In genomic region chr12:120886194-120887018, GRCh38 we compare ENCODE assay signal across 12 cellular contexts. TPM values are rescaled to one million over a fixed set of nuclear protein-coding genes. Genes with fewer than 3 reads are reported as not detected.
DNase-seq lines count a peak whose midpoint lies in the region; ATAC-seq lines count a peak whose summit lies in the region.
"Had no signal": no experiment of that assay in that cellular context is flagged by ENCODE, and none has a peak within 500 bp of the region (broad histone marks: within the 10 kb centered on the region; RNA-seq: fewer than 3 reads in every experiment).

No MANE protein-coding gene starts in this region.

- peaks cover 42% of the 10 kb centered on the region for H3K4me1 ChIP-seq in CD8-positive, alpha-beta memory T cell (ENCODE audit: insufficient read depth, low read length)

- H3K36me3 ChIP-seq in CD8-positive, alpha-beta memory T cell (ENCODE audit: insufficient read depth, low read length), result no peaks in the 10 kb centered on the region
- H3K36me3 ChIP-seq: MG63 had no signal

- no peak overlapping the region for H3K4me3 ChIP-seq in CD8-positive, alpha-beta memory T cell (ENCODE audit: low read length)
- H3K4me3 ChIP-seq: MG63 had no signal

- H3K9me3 Mint-ChIP-seq in CD8-positive, alpha-beta memory T cell, result no peaks in the 10 kb centered on the region
- no peaks in the 10 kb centered on the region for H3K9me3 Mint-ChIP-seq in activated naive CD4-positive, alpha-beta T cell treated with anti-CD3 and anti-CD28 coated beads, Interleukin-2, amount 50 U/mL, for 72 hours

- no peaks in the 10 kb centered on the region for H3K27me3 Mint-ChIP-seq in CD8-positive, alpha-beta memory T cell

- ATAC-seq in GM19397 (IDR thresholded peaks at IDR 0.05; ENCODE audit: unreplicated experiment) (peak; percentile 75), HG03175 (IDR thresholded peaks at IDR 0.05; ENCODE audit: unreplicated experiment) (peak; percentile 88), HG02973 (IDR thresholded peaks at IDR 0.05; ENCODE audit: unreplicated experiment) (no peak)
- peak; percentile 81 to 87 for ATAC-seq in activated naive CD4-positive, alpha-beta T cell treated with anti-CD3 and anti-CD28 coated beads, Interleukin-2, amount 50 U/mL, for 72 hours
- ATAC-seq: right cardiac atrium had no signal

- peaks cover 0 to 11% (median 3%) of the 10 kb centered on the region in 3 donors for H3K36me3 Mint-ChIP-seq in CD8-positive, alpha-beta memory T cell
- peaks cover 0 to 6% of the 10 kb centered on the region in 2 donors for H3K36me3 Mint-ChIP-seq in activated naive CD4-positive, alpha-beta T cell treated with anti-CD3 and anti-CD28 coated beads, Interleukin-2, amount 50 U/mL, for 72 hours

- H3K4me1 Mint-ChIP-seq in CD8-positive, alpha-beta memory T cell, result peaks cover 59 to 86% (median 83%) of the 10 kb centered on the region in 3 donors

- peak overlapping the region in 6 of 7 donors; percentile 2 to 51 (median 32) for H3K4me3 Mint-ChIP-seq in CD8-positive, alpha-beta memory T cell

- DNase-seq in CD8-positive, alpha-beta memory T cell, result peak in 2 of 5 donors; percentile 5 to 16
- no peak for DNase-seq in activated naive CD4-positive, alpha-beta T cell treated with anti-CD3 and anti-CD28 coated beads, Interleukin-2, amount 50 U/mL, for 72 hours (ENCODE audit: low spot score in 2 of 2)
- DNase-seq in T1000 (lab: John Stamatoyannopoulos, UW) (no peak), GM03348 (ENCODE audit: low spot score) (no peak), SIG-M5 (lab: John Stamatoyannopoulos, UW) (no peak)
- DNase-seq: Calu3, MG63, right cardiac atrium, SHP77 had no signal

- no peaks in the 10 kb centered on the region for H3K9me3 ChIP-seq in CD8-positive, alpha-beta memory T cell (ENCODE audit: low read length)
- H3K9me3 ChIP-seq: MG63 had no signal

- POLR2A ChIA-PET in CD8-positive, alpha-beta memory T cell (lab: Charles Lee), result no interaction called here

- H3K27ac Mint-ChIP-seq in CD8-positive, alpha-beta memory T cell, result peak overlapping the region in 6 of 8 donors; percentile 0 to 80 (median 40)
- peak overlapping the region; percentile 18 to 55 for H3K27ac Mint-ChIP-seq in activated naive CD4-positive, alpha-beta T cell treated with anti-CD3 and anti-CD28 coated beads, Interleukin-2, amount 50 U/mL, for 72 hours

- H3K27me3 ChIP-seq in CD8-positive, alpha-beta memory T cell (ENCODE audit: insufficient read depth, low read length, poor library complexity, severe bottlenecking), result no peaks in the 10 kb centered on the region
- H3K27me3 ChIP-seq: MG63 had no signal

- CTCF ChIA-PET in CD8-positive, alpha-beta memory T cell (lab: Charles Lee), result interaction anchor here (0.9 to 1.0 kb wide), 2 partner anchors 17 to 35 kb away, joined by 3 to 4 read pairs; no protein-coding TSS in a partner anchor

- H3K27ac ChIP-seq in CD8-positive, alpha-beta memory T cell (ENCODE audit: low read depth, low read length), result no peak overlapping the region

RNA-seq across cellular contexts. Expression of gene SPPL3, which starts 17.8 kb away (rescaled TPM):
- 10 to 100 TPM; 34.9 to 35.6 TPM for total RNA-seq in CD8-positive, alpha-beta memory T cell
- polyA plus RNA-seq in CD8-positive, alpha-beta memory T cell, result 33.1 TPM
- 10 to 100 TPM; 26.7 to 33.3 TPM for total RNA-seq in activated naive CD4-positive, alpha-beta T cell treated with anti-CD3 and anti-CD28 coated beads, Interleukin-2, amount 50 U/mL, for 72 hours
